Comparison of ENCODE assay signal across 1 cellular context in the genomic region with DNA sequence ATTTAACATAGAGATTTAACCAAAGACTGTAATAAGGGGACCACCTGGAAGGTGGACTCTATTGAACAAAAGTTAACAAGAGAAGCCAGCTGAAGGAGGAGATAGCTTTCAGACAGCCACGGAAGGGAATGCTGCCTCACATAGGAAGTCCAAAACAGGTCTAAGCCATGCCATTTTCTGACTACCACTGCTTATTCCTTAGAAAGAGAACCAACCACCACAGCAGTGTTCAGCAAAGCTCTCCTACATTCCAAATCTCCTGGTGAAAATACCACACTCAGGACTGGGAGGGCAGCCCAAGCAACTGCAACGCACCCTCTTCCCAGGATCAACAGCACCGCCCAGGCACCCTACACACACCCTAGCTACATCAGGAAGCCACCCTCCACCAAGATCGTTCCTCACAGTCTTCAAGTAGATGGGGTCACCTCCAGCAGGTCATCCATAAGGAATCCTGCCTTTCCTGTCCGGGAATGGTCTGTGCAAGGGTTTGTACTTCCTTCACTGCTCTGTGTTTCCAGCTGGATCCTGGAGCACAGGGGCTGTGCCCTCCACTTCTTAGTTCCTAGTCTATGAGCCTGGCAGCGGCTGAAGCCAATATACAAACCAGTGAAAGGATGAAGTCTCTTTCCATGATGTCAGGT.
TF ChIP-seq lines count a peak whose summit lies in the region.

No MANE protein-coding gene starts in this region.

TF ChIP-seq in K562, 482 proteins besides CTCF, POLR2A, EP300 and RAD21:
- TF ChIP-seq EZH2 (IDR thresholded peaks at IDR 0.05; ENCODE audit: borderline replicate concordance, low read depth, low read length) (peak; percentile 79; the same call in 1 of the 2 replicates), NR2C2 (CRISPR knock-in tag; IDR thresholded peaks at IDR 0.05) (0 out of 2 replicates have a peak, but pooled peaks have one; percentile 31), NR2C2 (tag; IDR thresholded peaks at IDR 0.05) (no peak), RNF2 (IDR thresholded peaks at IDR 0.05) (0 out of 2 replicates have a peak, but pooled peaks have one; percentile 12), POLR3G (IDR thresholded peaks at IDR 0.05; ENCODE audit: extremely low read depth, insufficient read length, insufficient replicate concordance) (no peak)
- TF ChIP-seq, protein P1, sequence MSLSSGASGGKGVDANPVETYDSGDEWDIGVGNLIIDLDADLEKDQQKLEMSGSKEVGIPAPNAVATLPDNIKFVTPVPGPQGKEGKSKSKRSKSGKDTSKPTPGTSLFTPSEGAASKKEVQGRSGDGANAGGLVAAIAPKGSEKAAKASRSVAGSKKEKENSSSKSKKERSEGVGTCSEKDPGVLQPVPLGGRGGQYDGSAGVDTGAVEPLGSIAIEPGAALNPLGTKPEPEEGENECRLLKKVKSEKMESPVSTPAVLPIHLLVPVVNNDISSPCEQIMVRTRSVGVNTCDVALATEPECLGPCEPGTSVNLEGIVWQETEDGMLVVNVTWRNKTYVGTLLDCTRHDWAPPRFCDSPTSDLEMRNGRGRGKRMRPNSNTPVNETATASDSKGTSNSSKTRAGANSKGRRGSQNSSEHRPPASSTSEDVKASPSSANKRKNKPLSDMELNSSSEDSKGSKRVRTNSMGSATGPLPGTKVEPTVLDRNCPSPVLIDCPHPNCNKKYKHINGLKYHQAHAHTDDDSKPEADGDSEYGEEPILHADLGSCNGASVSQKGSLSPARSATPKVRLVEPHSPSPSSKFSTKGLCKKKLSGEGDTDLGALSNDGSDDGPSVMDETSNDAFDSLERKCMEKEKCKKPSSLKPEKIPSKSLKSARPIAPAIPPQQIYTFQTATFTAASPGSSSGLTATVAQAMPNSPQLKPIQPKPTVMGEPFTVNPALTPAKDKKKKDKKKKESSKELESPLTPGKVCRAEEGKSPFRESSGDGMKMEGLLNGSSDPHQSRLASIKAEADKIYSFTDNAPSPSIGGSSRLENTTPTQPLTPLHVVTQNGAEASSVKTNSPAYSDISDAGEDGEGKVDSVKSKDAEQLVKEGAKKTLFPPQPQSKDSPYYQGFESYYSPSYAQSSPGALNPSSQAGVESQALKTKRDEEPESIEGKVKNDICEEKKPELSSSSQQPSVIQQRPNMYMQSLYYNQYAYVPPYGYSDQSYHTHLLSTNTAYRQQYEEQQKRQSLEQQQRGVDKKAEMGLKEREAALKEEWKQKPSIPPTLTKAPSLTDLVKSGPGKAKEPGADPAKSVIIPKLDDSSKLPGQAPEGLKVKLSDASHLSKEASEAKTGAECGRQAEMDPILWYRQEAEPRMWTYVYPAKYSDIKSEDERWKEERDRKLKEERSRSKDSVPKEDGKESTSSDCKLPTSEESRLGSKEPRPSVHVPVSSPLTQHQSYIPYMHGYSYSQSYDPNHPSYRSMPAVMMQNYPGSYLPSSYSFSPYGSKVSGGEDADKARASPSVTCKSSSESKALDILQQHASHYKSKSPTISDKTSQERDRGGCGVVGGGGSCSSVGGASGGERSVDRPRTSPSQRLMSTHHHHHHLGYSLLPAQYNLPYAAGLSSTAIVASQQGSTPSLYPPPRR (CRISPR knock-in tag; IDR thresholded peaks at IDR 0.05; ENCODE audit: borderline replicate concordance): 0 out of 2 replicates have a peak, but pooled peaks have one; percentile 43
